18 cellular contexts compared by ENCODE assay signal in the genomic region with DNA sequence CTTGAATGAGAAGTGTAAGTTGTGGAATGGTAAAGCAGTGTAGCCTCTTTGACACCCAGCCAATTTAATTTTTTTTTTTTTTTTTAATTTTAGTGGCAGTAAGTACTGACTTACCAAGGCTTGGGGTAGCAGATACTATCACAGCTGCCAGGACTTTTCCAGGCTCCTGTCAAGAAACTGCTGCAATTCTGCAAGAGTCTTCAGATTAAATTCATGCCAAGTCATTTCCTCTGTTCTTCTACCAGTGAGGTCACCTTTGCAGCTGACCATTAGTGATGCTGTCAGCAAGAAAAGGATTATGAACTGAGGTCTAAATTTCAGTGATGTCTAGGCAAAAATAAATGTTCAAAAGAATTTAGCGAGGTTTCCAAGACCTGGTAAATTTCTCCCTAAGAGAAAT.
DNase-seq lines count a peak whose midpoint lies in the region; ATAC-seq and TF ChIP-seq lines count a peak whose summit lies in the region.
"Had no signal": no experiment of that assay in that cellular context is flagged by ENCODE, and none has a peak within 500 bp of the region (broad histone marks: within the 10 kb centered on the region; RNA-seq: fewer than 3 reads in every experiment).

No MANE protein-coding gene starts in this region.

- peak overlapping the region; percentile 70 for H3K27ac ChIP-seq in MM.1S (ENCODE audit: low read length)

- H3K4me3 ChIP-seq in AG10803 (ENCODE audit: low read length), result no peak overlapping the region
- H3K4me3 ChIP-seq in MM.1S (ENCODE audit: low read length), result no peak overlapping the region
- H3K4me3 ChIP-seq in astrocyte of the spinal cord (ENCODE audit: low read depth, low read length), result no peak overlapping the region
- H3K4me3 ChIP-seq: lung had no signal

- peaks cover 30% of the 10 kb centered on the region for H3K36me3 Mint-ChIP-seq in nephron progenitor cell (ENCODE audit: low read depth)

- no peak for ATAC-seq in GM21786 (IDR thresholded peaks at IDR 0.05; ENCODE audit: unreplicated experiment)
- ATAC-seq: activated naive CD8-positive, alpha-beta T cell treated with anti-CD3 and anti-CD28 coated beads, Interleukin-2, amount 50 U/mL, for 24 hours; activated T-cell treated with anti-CD3 and anti-CD28 coated beads, Interleukin-2, amount 50 U/mL, for 4 hours; esophagus mucosa had no signal

- peaks cover 18% of the 10 kb centered on the region for H3K4me1 ChIP-seq in MM.1S (ENCODE audit: low read length)

- H3K9ac ChIP-seq in MM.1S (ENCODE audit: low read length), result peak overlapping the region; percentile 19; the same call in 1 of the 2 replicates

- H3K79me2 ChIP-seq in MM.1S (ENCODE audit: low read length), result no peaks in the 10 kb centered on the region

- peak overlapping the region; percentile 28 for H3K4me2 ChIP-seq in MM.1S (ENCODE audit: low read depth, low read length)

- intact Hi-C loops in head of caudate nucleus (cut with DNase I), result no loop called here

- H3K9me2 ChIP-seq in MM.1S (replicated peaks; ENCODE audit: insufficient read depth, low read length), result no peaks in the 10 kb centered on the region

- no peaks in the 10 kb centered on the region for H4K20me1 ChIP-seq in MM.1S (ENCODE audit: insufficient read depth, low read length)

- no peaks in the 10 kb centered on the region for H3K27me3 Mint-ChIP-seq in nephron progenitor cell (ENCODE audit: low read depth, poor library complexity)
- H3K27me3 Mint-ChIP-seq: activated naive CD8-positive, alpha-beta T cell treated with anti-CD3 and anti-CD28 coated beads, Interleukin-2, amount 50 U/mL, for 24 hours; stimulated activated naive CD8-positive, alpha-beta T cell treated with anti-CD3 and anti-CD28 coated beads, Interleukin-15, Interleukin-2, amounts not matched to agents 100 ng/mL and 50 ng/mL, for 24 hours had no signal

- no peaks in the 10 kb centered on the region for H3K27me3 ChIP-seq in MM.1S (replicated peaks; ENCODE audit: insufficient read depth, low read length)

- TF ChIP-seq CTCF in AG10803 (conservative IDR thresholded peaks at IDR 0.05; ENCODE audit: low read length) (no peak), MM.1S (IDR thresholded peaks at IDR 0.05; ENCODE audit: low read length) (no peak), astrocyte of the spinal cord (IDR thresholded peaks at IDR 0.05; ENCODE audit: low read depth, low read length) (no peak), nephron progenitor cell (IDR thresholded peaks at IDR 0.05) (no peak)

- in situ Hi-C loops in astrocyte of the spinal cord (cut with HindIII; ENCODE audit: low sequenced_read_pairs), result no loop called here

- H3K27ac Mint-ChIP-seq in nephron progenitor cell, result no peak overlapping the region
- H3K27ac Mint-ChIP-seq: activated naive CD8-positive, alpha-beta T cell treated with anti-CD3 and anti-CD28 coated beads, Interleukin-2, amount 50 U/mL, for 24 hours; stimulated activated naive CD8-positive, alpha-beta T cell treated with anti-CD3 and anti-CD28 coated beads, Interleukin-15, Interleukin-2, amounts not matched to agents 100 ng/mL and 50 ng/mL, for 24 hours had no signal

- H3K9me3 ChIP-seq in MM.1S (replicated peaks; ENCODE audit: insufficient read depth, low read length), result no peaks in the 10 kb centered on the region

- H3K4me1 Mint-ChIP-seq in nephron progenitor cell, result peaks cover 10% of the 10 kb centered on the region
- H3K4me1 Mint-ChIP-seq: activated naive CD8-positive, alpha-beta T cell treated with anti-CD3 and anti-CD28 coated beads, Interleukin-2, amount 50 U/mL, for 24 hours had no signal

- no peak overlapping the region for H2AFZ ChIP-seq in MM.1S (ENCODE audit: low read length)

- H3K36me3 ChIP-seq in MM.1S (replicated peaks; ENCODE audit: insufficient read depth, low read length), result no peaks in the 10 kb centered on the region

- DNase-seq in AG10803 (ENCODE audit: low read depth) (peak; percentile 28), MM.1S (peak; percentile 88), astrocyte of the spinal cord (ENCODE audit: low read depth, low spot score) (peak; percentile 71), kidney tubule cell (ENCODE audit: low spot score) (peak; percentile 39), OCI-M2 (lab: John Stamatoyannopoulos, UW; ENCODE audit: unreplicated experiment) (no peak), head of caudate nucleus (no peak), nephron progenitor cell (no peak)
- DNase-seq: activated CD4-positive, alpha-beta T cell treated with anti-CD3 and anti-CD28 coated beads, Interleukin-2, amount 50 U/mL, for 4 hours; activated naive CD8-positive, alpha-beta T cell treated with anti-CD3 and anti-CD28 coated beads, Interleukin-2, amount 50 U/mL, for 24 hours; activated T-cell treated with anti-CD3 and anti-CD28 coated beads, Interleukin-2, amount 50 U/mL, for 4 hours; KG1; NCI-H187 treated with DMSO at 0.1 percent for 48 hours; NCI-H82; Right ventricle myocardium superior had no signal

- H3K9me3 Mint-ChIP-seq in nephron progenitor cell, result peaks cover 17% of the 10 kb centered on the region
- H3K9me3 Mint-ChIP-seq: activated naive CD8-positive, alpha-beta T cell treated with anti-CD3 and anti-CD28 coated beads, Interleukin-2, amount 50 U/mL, for 24 hours; activated T-cell treated with anti-CD3 and anti-CD28 coated beads, Interleukin-2, amount 50 U/mL, for 4 hours; stimulated activated naive CD8-positive, alpha-beta T cell treated with anti-CD3 and anti-CD28 coated beads, Interleukin-15, Interleukin-2, amounts not matched to agents 100 ng/mL and 50 ng/mL, for 24 hours had no signal

- H3K4me3 Mint-ChIP-seq in nephron progenitor cell, result no peak overlapping the region
- H3K4me3 Mint-ChIP-seq: activated naive CD8-positive, alpha-beta T cell treated with anti-CD3 and anti-CD28 coated beads, Interleukin-2, amount 50 U/mL, for 24 hours; activated T-cell treated with anti-CD3 and anti-CD28 coated beads, Interleukin-2, amount 50 U/mL, for 4 hours; stimulated activated naive CD8-positive, alpha-beta T cell treated with anti-CD3 and anti-CD28 coated beads, Interleukin-15, Interleukin-2, amounts not matched to agents 100 ng/mL and 50 ng/mL, for 24 hours had no signal

- H3F3A ChIP-seq in MM.1S (ENCODE audit: insufficient read depth, low read length), result peaks cover 6% of the 10 kb centered on the region; the same call in 1 of the 2 replicates

Comparison
In these comparisons a context has a peak if more than half of its experiments do, and no peak if none do; other contexts are left out.
1. DNase-seq: peak in AG10803 (single experiment), MM.1S (single experiment), astrocyte of the spinal cord (single experiment) and kidney tubule cell (single experiment); none in OCI-M2 (single experiment), head of caudate nucleus (0 of 42) and nephron progenitor cell (single experiment).